In the genomic region with DNA sequence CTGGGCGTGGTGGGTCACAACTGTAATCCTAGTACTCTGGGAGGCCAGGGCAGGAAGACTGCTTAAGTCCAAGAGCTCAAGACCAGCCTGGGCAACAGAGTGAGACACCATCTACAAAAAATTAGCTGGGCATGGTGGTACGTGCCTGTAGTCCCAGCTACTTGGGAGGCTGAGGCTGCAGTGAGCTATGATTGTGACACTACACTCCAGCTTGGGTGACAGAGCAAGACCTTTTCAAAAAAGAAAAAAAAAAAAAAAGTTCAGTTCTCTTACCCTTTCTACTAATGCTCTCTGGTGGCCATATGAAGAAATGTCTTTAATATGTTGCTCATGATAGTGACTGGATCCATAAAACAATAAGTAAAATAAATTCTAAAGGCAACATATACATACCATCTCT, we compare ENCODE assay signal across 9 cellular contexts. TPM values are rescaled to one million over a fixed set of nuclear protein-coding genes. Genes with fewer than 3 reads are reported as not detected.
A peak's percentile ranks its signal among the peaks of the same experiment; 100 is the strongest.
DNase-seq lines count a peak whose midpoint lies in the region; ATAC-seq, FAIRE-seq and TF ChIP-seq lines count a peak whose summit lies in the region.
"Had no signal": no experiment of that assay in that cellular context is flagged by ENCODE, and none has a peak within 500 bp of the region (broad histone marks: within the 10 kb centered on the region; RNA-seq: fewer than 3 reads in every experiment).

No MANE protein-coding gene starts in this region.

- H3K4me3 ChIP-seq in fibroblast of mammary gland (ENCODE audit: control insufficient read depth, low read depth, low read length), result no peak overlapping the region

- TF ChIP-seq CTCF in fibroblast of mammary gland (conservative IDR thresholded peaks at IDR 0.05; ENCODE audit: control insufficient read depth, insufficient read depth, low read depth, low read length), result peak; percentile 35

- DNase-seq in GM04503 (ENCODE audit: low read depth) (peak; percentile 14), RCC 7860 (ENCODE audit: low spot score) (peak; percentile 37), fibroblast of mammary gland (ENCODE audit: low read depth) (peak; percentile 43), 8988T (no peak), left ventricle myocardium superior (no peak)
- no peak for DNase-seq in effector CD8-positive, alpha-beta T cell (lab: John Stamatoyannopoulos, UW)

- ATAC-seq in HG02973 (IDR thresholded peaks at IDR 0.05; ENCODE audit: unreplicated experiment) (peak; percentile 70), HG03457 (IDR thresholded peaks at IDR 0.05; ENCODE audit: unreplicated experiment) (no peak), left ventricle myocardium superior (no peak)
- ATAC-seq: naive thymus-derived CD4-positive, alpha-beta T cell had no signal

- FAIRE-seq in RCC 7860 (lab: Jason Lieb, UNC), result peak; percentile 79

- intact Hi-C loops in left ventricle myocardium superior (cut with micrococcal nuclease), result no loop called here

RNA-seq across cellular contexts. Expression of a gene that starts 14.9 kb away (rescaled TPM):
- total RNA-seq in left ventricle myocardium superior, result 2.5 TPM

RNA-seq across cellular contexts. Expression of a gene that starts 15.0 kb away (rescaled TPM):
- total RNA-seq in left ventricle myocardium superior, result 29.2 TPM

RNA-seq across cellular contexts. Expression of a gene that starts 29.3 kb away (rescaled TPM):
- total RNA-seq in left ventricle myocardium superior, result 7.5 TPM

Comparison
In these comparisons a context has a peak if more than half of its experiments do, and no peak if none do; other contexts are left out.
1. DNase-seq: peak in GM04503 (single experiment), RCC 7860 (single experiment) and fibroblast of mammary gland (single experiment); none in effector CD8-positive, alpha-beta T cell (single experiment), 8988T (single experiment) and left ventricle myocardium superior (single experiment).